18 cellular contexts compared by ENCODE assay signal in genomic region chr18:37419866-37420265, GRCh38.
A peak's percentile ranks its signal among the peaks of the same experiment; 100 is the strongest.
DNase-seq lines count a peak whose midpoint lies in the region; ATAC-seq lines count a peak whose summit lies in the region.
"Had no signal": no experiment of that assay in that cellular context is flagged by ENCODE, and none has a peak within 500 bp of the region (broad histone marks: within the 10 kb centered on the region; RNA-seq: fewer than 3 reads in every experiment).

No MANE protein-coding gene starts in this region.

- no peaks in the 10 kb centered on the region for H3K9me3 Mint-ChIP-seq in stimulated activated naive CD8-positive, alpha-beta T cell treated with anti-CD3 and anti-CD28 coated beads, Interleukin-15, amount 100 ng/mL, for 72 hours

- no peak overlapping the region for H4K8ac ChIP-seq in neuronal stem cell (ENCODE audit: low read depth, low read length)

- peaks cover 0 to 13% of the 10 kb centered on the region in 2 donors for H3K4me1 ChIP-seq in neuronal stem cell (ENCODE audit: control insufficient read depth in 2 of 2, insufficient read depth in 1 of 2, low read depth in 1 of 2, low read length in 2 of 2)
- H3K4me1 ChIP-seq: A549, HAP-1 had no signal

- DNase-seq in DMS 273 (lab: John Stamatoyannopoulos, UW; ENCODE audit: unreplicated experiment), result peak; percentile 11
- DNase-seq in DMS 273 treated with DMSO at 0.1 percent for 48 hours (lab: John Stamatoyannopoulos, UW), result no peak
- no peak for DNase-seq in epithelial cell of prostate (ENCODE audit: low read depth, low spot score)
- no peak for DNase-seq in neuronal stem cell (ENCODE audit: low spot score)
- DNase-seq in NCI-H1930 (lab: John Stamatoyannopoulos, UW), result no peak
- DNase-seq in HuH-7 (ENCODE audit: low spot score), result no peak
- DNase-seq in stimulated activated naive CD8-positive, alpha-beta T cell treated with anti-CD3 and anti-CD28 coated beads, Interleukin-15, amount 100 ng/mL, for 72 hours, result no peak
- DNase-seq: CD4-positive, alpha-beta memory T cell; DMS53; DND-41 had no signal

- H2BK5ac ChIP-seq in neuronal stem cell (ENCODE audit: low read length), result peak overlapping the region; percentile 15

- H3K79me1 ChIP-seq in neuronal stem cell (ENCODE audit: low read depth, low read length), result no peaks in the 10 kb centered on the region

- H3K4me3 Mint-ChIP-seq in stimulated activated naive CD8-positive, alpha-beta T cell treated with anti-CD3 and anti-CD28 coated beads, Interleukin-15, amount 100 ng/mL, for 72 hours, result no peak overlapping the region
- H3K4me3 Mint-ChIP-seq: CD14-positive monocyte; CD4-positive, alpha-beta memory T cell had no signal

- no peak overlapping the region for H2BK120ac ChIP-seq in neuronal stem cell (ENCODE audit: low read depth, low read length)

- H3K9me3 ChIP-seq in neuronal stem cell (replicated peaks in 1 of 2; ENCODE audit: control insufficient read depth in 2 of 2, insufficient read depth in 1 of 2, low read depth in 1 of 2, low read length in 2 of 2), result no peaks in the 10 kb centered on the region
- H3K9me3 ChIP-seq: A549, BLaER1, HAP-1 had no signal

- peak overlapping the region; percentile 53 for H2AK5ac ChIP-seq in neuronal stem cell (ENCODE audit: low read depth, low read length)

- peaks cover 0 to 2% of the 10 kb centered on the region in 2 donors for H3K36me3 ChIP-seq in neuronal stem cell (replicated peaks in 1 of 2; ENCODE audit: control insufficient read depth in 2 of 2, insufficient read depth in 2 of 2, low read length in 2 of 2)
- H3K36me3 ChIP-seq: BLaER1, HAP-1 had no signal

- peaks cover 0 to 2% (median 0%) of the 10 kb centered on the region in 3 experiments for H3K27me3 ChIP-seq in neuronal stem cell (ENCODE audit: control insufficient read depth in 3 of 3, insufficient read depth in 3 of 3, low read depth in 1 of 3, low read length in 3 of 3)
- H3K27me3 ChIP-seq: BLaER1 had no signal

- no peak overlapping the region for H3K4ac ChIP-seq in neuronal stem cell (ENCODE audit: low read length)

- H2AFZ ChIP-seq in neuronal stem cell (ENCODE audit: low read length), result no peak overlapping the region
- H2AFZ ChIP-seq: GM23248 had no signal

- no peak overlapping the region for H2BK15ac ChIP-seq in neuronal stem cell (ENCODE audit: low read length)

- no peak overlapping the region for H2BK12ac ChIP-seq in neuronal stem cell (ENCODE audit: low read length)

- H3K9ac ChIP-seq in neuronal stem cell (ENCODE audit: low read depth, low read length, poor library complexity), result no peak overlapping the region
- H3K9ac ChIP-seq: BLaER1, GM23248 had no signal

- H3K4me3 ChIP-seq in neuronal stem cell (ENCODE audit: low read length in 2 of 2), result no peak overlapping the region
- H3K4me3 ChIP-seq: A549, BLaER1, GM12878, GM23248, HAP-1, K562 had no signal

- no peak for ATAC-seq in stimulated activated naive CD8-positive, alpha-beta T cell treated with anti-CD3 and anti-CD28 coated beads, Interleukin-15, amount 100 ng/mL, for 72 hours
- ATAC-seq: GM12878, K562 had no signal

- H3K23ac ChIP-seq in neuronal stem cell (ENCODE audit: low read depth, low read length, poor library complexity), result no peak overlapping the region

- no peak overlapping the region for H3K4me2 ChIP-seq in neuronal stem cell (ENCODE audit: insufficient read depth, low read length, poor library complexity, severe bottlenecking)
- H3K4me2 ChIP-seq: A549, BLaER1 had no signal

- peaks cover 23% of the 10 kb centered on the region for H3K27me3 Mint-ChIP-seq in stimulated activated naive CD8-positive, alpha-beta T cell treated with anti-CD3 and anti-CD28 coated beads, Interleukin-15, amount 100 ng/mL, for 72 hours

- H3K4me1 Mint-ChIP-seq in stimulated activated naive CD8-positive, alpha-beta T cell treated with anti-CD3 and anti-CD28 coated beads, Interleukin-15, amount 100 ng/mL, for 72 hours, result no peaks in the 10 kb centered on the region
- H3K4me1 Mint-ChIP-seq: CD14-positive monocyte; CD4-positive, alpha-beta memory T cell had no signal

- H4K91ac ChIP-seq in neuronal stem cell (ENCODE audit: low read depth, low read length, poor library complexity), result no peak overlapping the region

- H3K27ac Mint-ChIP-seq in stimulated activated naive CD8-positive, alpha-beta T cell treated with anti-CD3 and anti-CD28 coated beads, Interleukin-15, amount 100 ng/mL, for 72 hours, result no peak overlapping the region
- H3K27ac Mint-ChIP-seq: CD4-positive, alpha-beta memory T cell had no signal

- no CpG with 5 or more reads among the region's 7 CpGs for WGBS in neuronal stem cell (ENCODE audit: extremely low coverage in 2 of 2, insufficient read length in 2 of 2, insufficient replicate concordance in 1 of 2), 2 donors

- peak overlapping the region; percentile 22 for H3K27ac ChIP-seq in epithelial cell of prostate
- no peak overlapping the region for H3K27ac ChIP-seq in neuronal stem cell (replicated peaks; ENCODE audit: low read length)
- H3K27ac ChIP-seq: 22Rv1, A549, BLaER1, GM23248 had no signal

- peak overlapping the region; percentile 56 for H3K18ac ChIP-seq in neuronal stem cell (ENCODE audit: low read length)

- H3K14ac ChIP-seq in neuronal stem cell (ENCODE audit: low read length), result no peak overlapping the region
